In the genomic region with DNA sequence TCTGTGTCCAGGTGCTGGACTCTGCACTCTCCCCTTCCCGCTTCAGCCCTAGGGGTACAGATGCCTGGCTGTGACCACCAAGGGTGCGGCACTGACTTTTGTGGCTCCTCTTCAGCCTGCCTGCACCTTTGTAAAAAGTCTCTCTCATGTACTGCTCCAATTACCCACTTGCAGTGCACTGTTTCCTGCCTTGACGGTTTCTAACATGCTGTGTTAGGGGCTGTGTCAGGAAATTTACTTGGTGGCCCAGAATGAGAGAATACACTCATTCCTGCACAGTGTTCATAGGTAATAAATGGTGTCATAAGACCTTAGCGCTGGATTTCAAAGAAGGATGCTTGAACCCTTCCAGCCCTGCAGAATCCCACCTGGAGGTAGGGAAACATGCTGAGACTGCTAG, we compare ENCODE assay signal across 30 cellular contexts. TPM values are rescaled to one million over a fixed set of nuclear protein-coding genes. Genes with fewer than 3 reads are reported as not detected.
DNase-seq lines count a peak whose midpoint lies in the region; ATAC-seq and TF ChIP-seq lines count a peak whose summit lies in the region.
"Had no signal": no experiment of that assay in that cellular context is flagged by ENCODE, and none has a peak within 500 bp of the region (broad histone marks: within the 10 kb centered on the region; RNA-seq: fewer than 3 reads in every experiment).

No MANE protein-coding gene starts in this region.

- POLR2A ChIA-PET in activated CD4-positive, alpha-beta T cell treated with anti-CD3 and anti-CD28 coated beads, Interleukin-2, amount 10 ng/mL, durations not matched to agents 7 days and 5 days (lab: Charles Lee), result no interaction called here
- POLR2A ChIA-PET in CD8-positive, alpha-beta T cell (lab: Charles Lee), result interaction anchor here (2.3 kb wide), 1 partner anchor 13 kb away, joined by 6 read pairs; no protein-coding TSS in a partner anchor

- H3K4me3 ChIP-seq in CD8-positive, alpha-beta T cell (ENCODE audit: low read depth, low read length), result peak overlapping the region; percentile 40
- H3K4me3 ChIP-seq: body of pancreas, GM12878, left lung had no signal

- no peak for DNase-seq in activated CD4-positive, alpha-beta T cell treated with anti-CD3 and anti-CD28 coated beads, Interleukin-2, amount 10 ng/mL, durations not matched to agents 7 days and 5 days
- no peak for DNase-seq in activated CD4-positive, alpha-beta T cell treated with anti-CD3 and anti-CD28 coated beads, Interleukin-2, amount 50 U/mL, for 1 hour
- DNase-seq in CD8-positive, alpha-beta T cell, result no peak
- DNase-seq in activated T-helper 1 cell treated with anti-CD3 and anti-CD28 coated beads, Interleukin-12 subunit alpha, Interleukin-12 subunit beta, Interleukin-2, Interleukin-4 antibody, amounts not matched to agents 30 ng/mL and 10 ng/mL and 1 ng/mL, durations not matched to agents 14 hours and 24 hours and 36 hours (ENCODE audit: low spot score), result no peak
- DNase-seq in stimulated activated effector memory CD8-positive, alpha-beta T cell treated with anti-CD3 and anti-CD28 coated beads, Interleukin-12 subunit alpha, Interleukin-12 subunit beta, amount 100 ng/mL, for 72 hours (ENCODE audit: low spot score in 2 of 2), result no peak
- DNase-seq in HK-2 (ENCODE audit: unreplicated experiment), result no peak
- DNase-seq in NCI-H2081 treated with DMSO at 0.1 percent for 48 hours (lab: John Stamatoyannopoulos, UW), result no peak
- DNase-seq: activated CD4-positive, alpha-beta T cell treated with anti-CD3 and anti-CD28 coated beads, Interleukin-2, amount 10 ng/mL, durations not matched to agents 24 days and 14 days; activated CD8-positive, alpha-beta memory T cell treated with anti-CD3 and anti-CD28 coated beads, Interleukin-2, amount 10 ng/mL, durations not matched to agents 7 days and 5 days; body of pancreas; DMS153; glutamatergic neuron; left lung; MM.1S; NCI-H1105 treated with DMSO at 0.1 percent for 48 hours; NCI-H187 treated with DMSO at 0.1 percent for 48 hours; NCI-H524 treated with DMSO at 0.1 percent for 48 hours; retina; SHP77; stimulated activated naive B cell treated with anti-CD40 and anti-IgM and Interleukin-4, amounts not matched to agents 10 μg/mL and 1 μg/mL and 100 μg/mL, for 72 hours had no signal

- H3K27ac Mint-ChIP-seq in activated CD4-positive, alpha-beta T cell treated with anti-CD3 and anti-CD28 coated beads, Interleukin-2, amount 10 ng/mL, durations not matched to agents 7 days and 5 days, result peak overlapping the region; percentile 76
- peak overlapping the region; percentile 80 for H3K27ac Mint-ChIP-seq in CD8-positive, alpha-beta T cell
- H3K27ac Mint-ChIP-seq in activated T-helper 1 cell treated with anti-CD3 and anti-CD28 coated beads, Interleukin-12 subunit alpha, Interleukin-12 subunit beta, Interleukin-2, Interleukin-4 antibody, amounts not matched to agents 30 ng/mL and 10 ng/mL and 1 ng/mL, durations not matched to agents 14 hours and 24 hours and 36 hours, result peak overlapping the region; percentile 40
- no peak overlapping the region for H3K27ac Mint-ChIP-seq in stimulated activated effector memory CD8-positive, alpha-beta T cell treated with anti-CD3 and anti-CD28 coated beads, Interleukin-12 subunit alpha, Interleukin-12 subunit beta, amount 100 ng/mL, for 72 hours
- H3K27ac Mint-ChIP-seq: activated CD8-positive, alpha-beta memory T cell treated with anti-CD3 and anti-CD28 coated beads, Interleukin-2, amount 10 ng/mL, durations not matched to agents 7 days and 5 days; dendritic cell treated with granulocyte-macrophage colony-stimulating factor and Interleukin-4, amounts not matched to agents 40 ng/mL and 50 ng/mL, for 4 days; memory B cell; stimulated activated naive B cell treated with anti-CD40 and anti-IgM and Interleukin-4, amounts not matched to agents 10 μg/mL and 1 μg/mL and 100 μg/mL, for 72 hours; T-helper 2 cell treated with Interferon-gamma antibody and Interleukin-4, amounts not matched to agents 5 μg/mL and 100 μg/mL, for 36 hours had no signal

- H3K9me3 Mint-ChIP-seq in activated CD4-positive, alpha-beta T cell treated with anti-CD3 and anti-CD28 coated beads, Interleukin-2, amount 10 ng/mL, durations not matched to agents 7 days and 5 days, result peaks cover 7% of the 10 kb centered on the region
- H3K9me3 Mint-ChIP-seq in CD8-positive, alpha-beta T cell, result no peaks in the 10 kb centered on the region
- H3K9me3 Mint-ChIP-seq in activated T-helper 1 cell treated with anti-CD3 and anti-CD28 coated beads, Interleukin-12 subunit alpha, Interleukin-12 subunit beta, Interleukin-2, Interleukin-4 antibody, amounts not matched to agents 30 ng/mL and 10 ng/mL and 1 ng/mL, durations not matched to agents 14 hours and 24 hours and 36 hours, result no peaks in the 10 kb centered on the region
- H3K9me3 Mint-ChIP-seq in stimulated activated effector memory CD8-positive, alpha-beta T cell treated with anti-CD3 and anti-CD28 coated beads, Interleukin-12 subunit alpha, Interleukin-12 subunit beta, amount 100 ng/mL, for 72 hours, result no peaks in the 10 kb centered on the region
- H3K9me3 Mint-ChIP-seq: activated CD4-positive, alpha-beta T cell treated with anti-CD3 and anti-CD28 coated beads, Interleukin-2, amount 10 ng/mL, durations not matched to agents 24 days and 14 days; dendritic cell treated with granulocyte-macrophage colony-stimulating factor and Interleukin-4, amounts not matched to agents 40 ng/mL and 50 ng/mL, for 4 days; neural crest cell; T-helper 2 cell treated with Interferon-gamma antibody and Interleukin-4, amounts not matched to agents 5 μg/mL and 100 μg/mL, for 36 hours had no signal

- no peak overlapping the region for H3K4me3 Mint-ChIP-seq in activated CD4-positive, alpha-beta T cell treated with anti-CD3 and anti-CD28 coated beads, Interleukin-2, amount 10 ng/mL, durations not matched to agents 7 days and 5 days
- H3K4me3 Mint-ChIP-seq in CD8-positive, alpha-beta T cell, result peak overlapping the region; percentile 58
- H3K4me3 Mint-ChIP-seq in activated T-helper 1 cell treated with anti-CD3 and anti-CD28 coated beads, Interleukin-12 subunit alpha, Interleukin-12 subunit beta, Interleukin-2, Interleukin-4 antibody, amounts not matched to agents 30 ng/mL and 10 ng/mL and 1 ng/mL, durations not matched to agents 14 hours and 24 hours and 36 hours, result no peak overlapping the region
- no peak overlapping the region for H3K4me3 Mint-ChIP-seq in stimulated activated effector memory CD8-positive, alpha-beta T cell treated with anti-CD3 and anti-CD28 coated beads, Interleukin-12 subunit alpha, Interleukin-12 subunit beta, amount 100 ng/mL, for 72 hours
- H3K4me3 Mint-ChIP-seq: activated CD4-positive, alpha-beta T cell treated with anti-CD3 and anti-CD28 coated beads, Interleukin-2, amount 10 ng/mL, durations not matched to agents 24 days and 14 days; activated CD8-positive, alpha-beta memory T cell treated with anti-CD3 and anti-CD28 coated beads, Interleukin-2, amount 10 ng/mL, durations not matched to agents 7 days and 5 days; dendritic cell treated with granulocyte-macrophage colony-stimulating factor and Interleukin-4, amounts not matched to agents 40 ng/mL and 50 ng/mL, for 4 days; memory B cell; neural crest cell; stimulated activated naive B cell treated with anti-CD40 and anti-IgM and Interleukin-4, amounts not matched to agents 10 μg/mL and 1 μg/mL and 100 μg/mL, for 72 hours; T-helper 2 cell treated with Interferon-gamma antibody and Interleukin-4, amounts not matched to agents 5 μg/mL and 100 μg/mL, for 36 hours had no signal

- no peaks in the 10 kb centered on the region for H3K36me3 ChIP-seq in CD8-positive, alpha-beta T cell (ENCODE audit: insufficient read depth, low read length)
- H3K36me3 ChIP-seq: left lung had no signal

- H3K4me1 Mint-ChIP-seq in activated CD4-positive, alpha-beta T cell treated with anti-CD3 and anti-CD28 coated beads, Interleukin-2, amount 10 ng/mL, durations not matched to agents 7 days and 5 days, result peaks cover 19% of the 10 kb centered on the region
- peaks cover 30% of the 10 kb centered on the region for H3K4me1 Mint-ChIP-seq in CD8-positive, alpha-beta T cell (ENCODE audit: low read depth)
- H3K4me1 Mint-ChIP-seq in activated T-helper 1 cell treated with anti-CD3 and anti-CD28 coated beads, Interleukin-12 subunit alpha, Interleukin-12 subunit beta, Interleukin-2, Interleukin-4 antibody, amounts not matched to agents 30 ng/mL and 10 ng/mL and 1 ng/mL, durations not matched to agents 14 hours and 24 hours and 36 hours (ENCODE audit: low read depth), result peaks cover 34% of the 10 kb centered on the region
- peaks cover 6% of the 10 kb centered on the region for H3K4me1 Mint-ChIP-seq in stimulated activated effector memory CD8-positive, alpha-beta T cell treated with anti-CD3 and anti-CD28 coated beads, Interleukin-12 subunit alpha, Interleukin-12 subunit beta, amount 100 ng/mL, for 72 hours
- H3K4me1 Mint-ChIP-seq: memory B cell; stimulated activated naive B cell treated with anti-CD40 and anti-IgM and Interleukin-4, amounts not matched to agents 10 μg/mL and 1 μg/mL and 100 μg/mL, for 72 hours had no signal

- no peak for TF ChIP-seq CTCF in CD8-positive, alpha-beta T cell (IDR thresholded peaks at IDR 0.05)

- H3K27me3 ChIP-seq in CD8-positive, alpha-beta T cell (ENCODE audit: insufficient read depth, low read length), result no peaks in the 10 kb centered on the region
- H3K27me3 ChIP-seq: body of pancreas had no signal

- no peaks in the 10 kb centered on the region for H3K9me3 ChIP-seq in CD8-positive, alpha-beta T cell (ENCODE audit: low read length)
- H3K9me3 ChIP-seq: body of pancreas, left lung had no signal

- peaks cover 25% of the 10 kb centered on the region for H3K4me1 ChIP-seq in CD8-positive, alpha-beta T cell (ENCODE audit: insufficient read depth, low read length)
- H3K4me1 ChIP-seq: body of pancreas, parathyroid adenoma had no signal

- peak; percentile 49 for ATAC-seq in CD8-positive, alpha-beta T cell
- ATAC-seq in stimulated activated effector memory CD8-positive, alpha-beta T cell treated with anti-CD3 and anti-CD28 coated beads, Interleukin-12 subunit alpha, Interleukin-12 subunit beta, amount 100 ng/mL, for 72 hours, result peak; percentile 28
- ATAC-seq in GM19455 (IDR thresholded peaks at IDR 0.05; ENCODE audit: unreplicated experiment), result no peak
- ATAC-seq: activated CD8-positive, alpha-beta memory T cell treated with anti-CD3 and anti-CD28 coated beads, Interleukin-2, amount 10 ng/mL, durations not matched to agents 7 days and 5 days; body of pancreas; GM12878; HCT116; HepG2; left lung; stimulated activated naive B cell treated with anti-CD40 and anti-IgM and Interleukin-4, amounts not matched to agents 10 μg/mL and 1 μg/mL and 100 μg/mL, for 72 hours had no signal

- CTCF ChIA-PET in activated CD4-positive, alpha-beta T cell treated with anti-CD3 and anti-CD28 coated beads, Interleukin-2, amount 10 ng/mL, durations not matched to agents 7 days and 5 days (lab: Charles Lee), result interaction anchor here (2.1 kb wide), 1 partner anchor 12 kb away, joined by 7 read pairs; no protein-coding TSS in a partner anchor
- CTCF ChIA-PET in CD8-positive, alpha-beta T cell (lab: Charles Lee), result interaction anchor here (1.8 kb wide), 1 partner anchor 106 kb away, joined by 5 read pairs; no protein-coding TSS in a partner anchor

- H3K27me3 Mint-ChIP-seq in activated CD4-positive, alpha-beta T cell treated with anti-CD3 and anti-CD28 coated beads, Interleukin-2, amount 10 ng/mL, durations not matched to agents 7 days and 5 days, result peaks cover 14% of the 10 kb centered on the region
- no peaks in the 10 kb centered on the region for H3K27me3 Mint-ChIP-seq in CD8-positive, alpha-beta T cell (ENCODE audit: low read depth)
- H3K27me3 Mint-ChIP-seq in activated T-helper 1 cell treated with anti-CD3 and anti-CD28 coated beads, Interleukin-12 subunit alpha, Interleukin-12 subunit beta, Interleukin-2, Interleukin-4 antibody, amounts not matched to agents 30 ng/mL and 10 ng/mL and 1 ng/mL, durations not matched to agents 14 hours and 24 hours and 36 hours (ENCODE audit: insufficient read depth), result peaks cover 6% of the 10 kb centered on the region
- H3K27me3 Mint-ChIP-seq: dendritic cell treated with granulocyte-macrophage colony-stimulating factor and Interleukin-4, amounts not matched to agents 40 ng/mL and 50 ng/mL, for 4 days had no signal

- intact Hi-C loops in CD8-positive, alpha-beta T cell (cut with DNase I, micrococcal nuclease), result no loop called here
- intact Hi-C loops in activated T-helper 1 cell treated with anti-CD3 and anti-CD28 coated beads, Interleukin-12 subunit alpha, Interleukin-12 subunit beta, Interleukin-2, Interleukin-4 antibody, amounts not matched to agents 30 ng/mL and 10 ng/mL and 1 ng/mL, durations not matched to agents 14 hours and 24 hours and 36 hours (cut with micrococcal nuclease), result no loop called here

- no peaks in the 10 kb centered on the region for H3K36me3 Mint-ChIP-seq in activated CD4-positive, alpha-beta T cell treated with anti-CD3 and anti-CD28 coated beads, Interleukin-2, amount 10 ng/mL, durations not matched to agents 7 days and 5 days (ENCODE audit: low read depth)
- H3K36me3 Mint-ChIP-seq in CD8-positive, alpha-beta T cell, result no peaks in the 10 kb centered on the region
- no peaks in the 10 kb centered on the region for H3K36me3 Mint-ChIP-seq in activated T-helper 1 cell treated with anti-CD3 and anti-CD28 coated beads, Interleukin-12 subunit alpha, Interleukin-12 subunit beta, Interleukin-2, Interleukin-4 antibody, amounts not matched to agents 30 ng/mL and 10 ng/mL and 1 ng/mL, durations not matched to agents 14 hours and 24 hours and 36 hours (ENCODE audit: low read depth)
- no peaks in the 10 kb centered on the region for H3K36me3 Mint-ChIP-seq in stimulated activated effector memory CD8-positive, alpha-beta T cell treated with anti-CD3 and anti-CD28 coated beads, Interleukin-12 subunit alpha, Interleukin-12 subunit beta, amount 100 ng/mL, for 72 hours
- H3K36me3 Mint-ChIP-seq: activated CD8-positive, alpha-beta memory T cell treated with anti-CD3 and anti-CD28 coated beads, Interleukin-2, amount 10 ng/mL, durations not matched to agents 7 days and 5 days; memory B cell; stimulated activated naive B cell treated with anti-CD40 and anti-IgM and Interleukin-4, amounts not matched to agents 10 μg/mL and 1 μg/mL and 100 μg/mL, for 72 hours had no signal

- no peak overlapping the region for H3K27ac ChIP-seq in CD8-positive, alpha-beta T cell (ENCODE audit: low read depth, low read length)
- H3K27ac ChIP-seq: body of pancreas, left lung, parathyroid adenoma had no signal

RNA-seq across cellular contexts. Expression of gene HRH2, which starts 17.8 kb away (rescaled TPM):
- 10 to 100 TPM; 21.7 to 25.5 TPM for total RNA-seq in activated CD4-positive, alpha-beta T cell treated with anti-CD3 and anti-CD28 coated beads, Interleukin-2, amount 10 ng/mL, durations not matched to agents 7 days and 5 days
- 1 to 10 TPM; 1.4 to 1.6 TPM for total RNA-seq in CD8-positive, alpha-beta T cell
- total RNA-seq in activated T-helper 1 cell treated with anti-CD3 and anti-CD28 coated beads, Interleukin-12 subunit alpha, Interleukin-12 subunit beta, Interleukin-2, Interleukin-4 antibody, amounts not matched to agents 30 ng/mL and 10 ng/mL and 1 ng/mL, durations not matched to agents 14 hours and 24 hours and 36 hours, result 94.7 and 96.9 TPM in 2 replicates
- total RNA-seq: fibroblast of villous mesenchyme, HepG2 had no signal

Comparison
In these comparisons a context has a peak if more than half of its experiments do, and no peak if none do; other contexts are left out.
1. RNA of gene HRH2, which starts 17.8 kb away (total RNA-seq): 94.7 to 96.9 TPM in activated T-helper 1 cell treated with anti-CD3 and anti-CD28 coated beads, Interleukin-12 subunit alpha, Interleukin-12 subunit beta, Interleukin-2, Interleukin-4 antibody, amounts not matched to agents 30 ng/mL and 10 ng/mL and 1 ng/mL, durations not matched to agents 14 hours and 24 hours and 36 hours and 21.7 to 25.5 TPM in activated CD4-positive, alpha-beta T cell treated with anti-CD3 and anti-CD28 coated beads, Interleukin-2, amount 10 ng/mL, durations not matched to agents 7 days and 5 days; 1.4 to 1.6 TPM in CD8-positive, alpha-beta T cell; every median in the first group is over 4 times any median in the second.